8 cellular contexts compared by ENCODE assay signal in genomic region chr19:4968462-4969291, GRCh38. TPM values are rescaled to one million over a fixed set of nuclear protein-coding genes. Genes with fewer than 3 reads are reported as not detected.
A peak's percentile ranks its signal among the peaks of the same experiment; 100 is the strongest.
DNase-seq lines count a peak whose midpoint lies in the region; ATAC-seq, FAIRE-seq and TF ChIP-seq lines count a peak whose summit lies in the region.

KDM4B (plus strand) TSS chr19:4969113; CDS start chr19:5032891, 63,778 bp downstream.

- H2AFZ ChIP-seq in OCI-LY3 (ENCODE audit: low read depth, low read length) = 0 out of 2 replicates have a peak within 1 kb of the TSS, but pooled peaks have one; percentile 24
- H2AFZ ChIP-seq in endothelial cell of umbilical vein (ENCODE audit: low read depth, low read length) = peak within 1 kb of the TSS; percentile 94

- H3K4me1 ChIP-seq in OCI-LY3 (ENCODE audit: low read length) = peaks cover 30% of the 10 kb centered on the region
- peaks cover 23% of the 10 kb centered on the region for H3K4me1 ChIP-seq in endothelial cell of umbilical vein (ENCODE audit: control insufficient read depth, extremely low read depth, insufficient read depth, low read length)
- peaks cover 43% of the 10 kb centered on the region for H3K4me1 ChIP-seq in mononuclear cell (ENCODE audit: insufficient read depth, low read length)

- H3K9ac ChIP-seq in OCI-LY3 (ENCODE audit: low read length) (peak within 1 kb of the TSS; percentile 62), endothelial cell of umbilical vein (replicated peaks; ENCODE audit: extremely low read depth, insufficient read depth, low read length) (peak within 1 kb of the TSS; percentile 50)

- H3K4me3 ChIP-seq in OCI-LY3 (ENCODE audit: low read length) = peak within 1 kb of the TSS; percentile 83
- H3K4me3 ChIP-seq in endothelial cell of umbilical vein (replicated peaks in 1 of 3; ENCODE audit: insufficient read depth in 1 of 3, low read depth in 1 of 3, low read length in 3 of 3) = peak within 1 kb of the TSS; percentile 45 to 54 (median 48)
- peak within 1 kb of the TSS; percentile 46 for H3K4me3 ChIP-seq in mononuclear cell (ENCODE audit: low read length)

- peak within 1 kb of the TSS; percentile 18 for H3K27ac ChIP-seq in OCI-LY3 (ENCODE audit: low read length)
- no peak within 1 kb of the TSS for H3K27ac ChIP-seq in endothelial cell of umbilical vein (ENCODE audit: insufficient read depth, low read depth, low read length)

- H3K9me3 ChIP-seq in OCI-LY3 (ENCODE audit: insufficient read depth, low read length) = no peaks in the 10 kb centered on the region
- no peaks in the 10 kb centered on the region for H3K9me3 ChIP-seq in endothelial cell of umbilical vein (replicated peaks; ENCODE audit: control insufficient read depth, insufficient read depth, low read length)
- no peaks in the 10 kb centered on the region for H3K9me3 ChIP-seq in mononuclear cell (ENCODE audit: low read depth, low read length)

- intact Hi-C loops in endothelial cell of umbilical vein (cut with micrococcal nuclease) = loop anchor here (1.0 to 5.0 kb wide), 3 partner anchors 58 to 301 kb away; partner anchors contain the start of gene DPP9

- H4K20me1 ChIP-seq in OCI-LY3 (ENCODE audit: insufficient read depth, low read length) (peaks cover 39% of the 10 kb centered on the region), endothelial cell of umbilical vein (replicated peaks; ENCODE audit: control insufficient read depth, extremely low read depth, insufficient read depth, low read length) (no peaks in the 10 kb centered on the region)

- BruUV-seq in endothelial cell of umbilical vein (replicated peaks; lab: Mats Ljungman, UMichigan) = no TSS peak

- H3K36me3 ChIP-seq in OCI-LY3 (replicated peaks; ENCODE audit: low read depth, low read length) (peaks cover 20% of the 10 kb centered on the region), endothelial cell of umbilical vein (ENCODE audit: control insufficient read depth in 2 of 2, extremely low read depth in 1 of 2, insufficient read depth in 2 of 2, low read length in 2 of 2) (no peaks in the 10 kb centered on the region)

- CTCF ChIA-PET in endothelial cell of umbilical vein (lab: Charles Lee) = interaction anchor here (0.9 to 2.1 kb wide), 8 partner anchors 9 to 159 kb away, joined by 3 to 11 read pairs (median 5); partner anchors contain the start of gene UHRF1

- H3K27me3 ChIP-seq in OCI-LY3 (ENCODE audit: low read depth, low read length) = no peaks in the 10 kb centered on the region
- H3K27me3 ChIP-seq in endothelial cell of umbilical vein (ENCODE audit: control insufficient read depth in 2 of 2, insufficient read depth in 2 of 2, low read length in 2 of 2) = no peaks in the 10 kb centered on the region
- no peaks in the 10 kb centered on the region for H3K27me3 ChIP-seq in mononuclear cell (ENCODE audit: insufficient read depth, low read length)

- dilution Hi-C loops in endothelial cell of umbilical vein (cut with MboI; ENCODE audit: extremely low pct_ligation_motif_present, low sequenced_read_pairs) = no loop called here

- TF ChIP-seq POLR2A in endothelial cell of umbilical vein (IDR thresholded peaks at IDR 0.05; ENCODE audit: low read depth, low read length) = peak; percentile 85

- H3K4me2 ChIP-seq in OCI-LY3 (ENCODE audit: low read length) = peak within 1 kb of the TSS; percentile 91
- H3K4me2 ChIP-seq in endothelial cell of umbilical vein (ENCODE audit: insufficient read depth, low read length) = peak within 1 kb of the TSS; percentile 80

- no peaks in the 10 kb centered on the region for H3K9me1 ChIP-seq in endothelial cell of umbilical vein (replicated peaks; ENCODE audit: control insufficient read depth, extremely low read depth, insufficient read depth, low read length)

- FAIRE-seq in endothelial cell of umbilical vein (lab: Jason Lieb, UNC) = peak; percentile 99

- DNase-seq in D341Med (ENCODE audit: low spot score) = peak; percentile 99
- DNase-seq in HuH-7 (ENCODE audit: low spot score) = peak; percentile 97
- DNase-seq in activated CD8-positive, alpha-beta memory T cell treated with anti-CD3 and anti-CD28 coated beads, Interleukin-2, amount 50 U/mL, for 48 hours = peak; percentile 99
- peak; percentile 100 for DNase-seq in endothelial cell of umbilical vein (ENCODE audit: low read depth, low spot score)
- DNase-seq in stimulated activated CD8-positive, alpha-beta memory T cell treated with anti-CD3 and anti-CD28 coated beads, Interleukin-4, amount 100 ng/mL, for 1 hour (ENCODE audit: low read depth in 2 of 2, low spot score in 1 of 2) = peak; percentile 92 to 96

- TF ChIP-seq CTCF in OCI-LY3 (IDR thresholded peaks at IDR 0.05; ENCODE audit: low read depth, low read length) (no peak), endothelial cell of umbilical vein (IDR thresholded peaks at IDR 0.05; ENCODE audit: extremely low read depth in 1 of 2, insufficient read depth in 1 of 2, low read depth in 1 of 2, low read length in 2 of 2) (no peak)

- POLR2A ChIA-PET in endothelial cell of umbilical vein (lab: Charles Lee) = interaction anchor here (0.5 to 1.4 kb wide), 9 partner anchors 8 to 607 kb away, joined by 3 to 9 read pairs (median 3); partner anchors contain the start of gene PLIN3

- peaks cover 46% of the 10 kb centered on the region for H3K79me2 ChIP-seq in OCI-LY3 (ENCODE audit: low read length)
- H3K79me2 ChIP-seq in endothelial cell of umbilical vein (ENCODE audit: control insufficient read depth, insufficient read depth, low read length) = peaks cover 32% of the 10 kb centered on the region

- peak; percentile 89 for ATAC-seq in GM21515 (IDR thresholded peaks at IDR 0.05; ENCODE audit: unreplicated experiment)

TF ChIP-seq in endothelial cell of umbilical vein, 7 proteins besides CTCF, POLR2A, EP300 and RAD21:
- TF ChIP-seq MAX (IDR thresholded peaks at IDR 0.05; ENCODE audit: insufficient read depth, insufficient read length) (peak; percentile 88), POLR2AphosphoS5 (IDR thresholded peaks at IDR 0.05; ENCODE audit: insufficient read depth, low read depth, low read length) (peak; percentile 90), EZH2 (IDR thresholded peaks at IDR 0.05; ENCODE audit: borderline replicate concordance, low read depth, low read length, severe bottlenecking) (no peak), GATA2 (IDR thresholded peaks at IDR 0.05; ENCODE audit: insufficient read depth, insufficient read length, low read depth, low read length) (no peak), MYC (IDR thresholded peaks at IDR 0.05; ENCODE audit: low read depth, low read length) (no peak), JUN (IDR thresholded peaks at IDR 0.05; ENCODE audit: borderline replicate concordance, insufficient read depth, insufficient read length, low read depth) (no peak), FOS (IDR thresholded peaks at IDR 0.05; ENCODE audit: borderline replicate concordance, insufficient read depth, low read length) (no peak)

RNA-seq across cellular contexts. Expression of gene KDM4B, which starts in this region (rescaled TPM):
- total RNA-seq in endothelial cell of umbilical vein (30.8 and 37.2 TPM in 2 replicates), mononuclear cell (17.9 TPM)
- polyA plus RNA-seq in endothelial cell of umbilical vein = 12.4 and 14.4 TPM in 2 replicates
- polyA plus RNA-seq in endothelial cell of umbilical vein (2011; cell fraction: cytosol; rRNA removed) = 7.6 and 10.7 TPM in 2 replicates
- polyA plus RNA-seq in endothelial cell of umbilical vein (2011; cell fraction: nucleus; rRNA removed) = 28.7 and 32.4 TPM in 2 replicates
- polyA plus RNA-seq in endothelial cell of umbilical vein (2012) = 12.7 and 17.7 TPM in 2 replicates
- 17.4 and 29.3 TPM in 2 replicates for polyA minus RNA-seq in endothelial cell of umbilical vein
- polyA minus RNA-seq in endothelial cell of umbilical vein (2011; cell fraction: cytosol; rRNA and poly(A)+ RNA removed) = 22.4 TPM
- 32.7 and 40.2 TPM in 2 replicates for polyA minus RNA-seq in endothelial cell of umbilical vein (2011; cell fraction: nucleus; rRNA and poly(A)+ RNA removed)
